8 cellular contexts compared by ENCODE assay signal in the genomic region with DNA sequence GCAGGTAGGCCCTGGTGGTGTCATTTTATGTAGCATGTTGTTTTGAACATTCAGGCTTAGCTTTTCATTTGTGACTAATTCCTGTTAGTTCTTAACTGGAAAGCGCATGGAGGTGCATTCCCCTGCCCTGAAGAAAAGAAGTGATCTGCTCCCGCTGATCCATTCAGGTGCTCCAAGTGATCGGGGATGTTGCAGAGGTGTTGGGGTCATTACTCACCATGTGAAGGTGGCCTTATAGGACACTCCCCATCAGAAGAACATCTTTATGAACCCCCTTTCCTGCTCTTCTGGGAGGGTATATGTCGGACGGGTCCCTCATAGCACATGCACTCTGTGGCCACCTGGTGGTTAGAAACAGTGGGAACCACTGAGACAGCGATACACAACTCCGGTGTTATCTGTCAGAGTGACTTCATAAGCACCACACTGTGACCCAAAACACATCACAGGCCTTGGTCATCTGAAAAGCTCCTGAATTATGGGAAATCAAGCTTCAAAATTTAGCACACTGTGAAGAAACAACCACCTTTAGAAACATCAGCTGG.
DNase-seq lines count a peak whose midpoint lies in the region; ATAC-seq and TF ChIP-seq lines count a peak whose summit lies in the region.
"Not testable (repeated sequence)": the region's sequence is repeated elsewhere in the genome, so short reads cannot be mapped to it uniquely, and the experiment has no call there.

No MANE protein-coding gene starts in this region.

- not testable (repeated sequence) for H3K4me2 ChIP-seq in Karpas-422 (ENCODE audit: low read depth, low read length, poor library complexity, severe bottlenecking); hepatocyte

- H3K27ac ChIP-seq in Karpas-422 (ENCODE audit: low read length); coronary artery; hepatocyte; tibial nerve: not testable (repeated sequence)

- TF ChIP-seq POLR2A in tibial nerve (IDR thresholded peaks at IDR 0.05), result not testable (repeated sequence)

- POLR2A ChIA-PET in Caco-2 (lab: Charles Lee), result not testable (repeated sequence)

- CTCF ChIA-PET in Caco-2 (lab: Charles Lee), result not testable (repeated sequence)

- H3K4me1 ChIP-seq in Caco-2; Karpas-422 (ENCODE audit: low read length); hepatocyte (ENCODE audit: insufficient read depth); tibial nerve: not testable (repeated sequence)

- not testable (repeated sequence) for H3K9me2 ChIP-seq in Karpas-422 (replicated peaks; ENCODE audit: insufficient read depth, low read length); hepatocyte (replicated peaks; ENCODE audit: insufficient read depth)

- not testable (repeated sequence) for H3K9ac ChIP-seq in Karpas-422 (ENCODE audit: low read length)

- intact Hi-C loops in Caco-2 (cut with micrococcal nuclease; ENCODE audit: unreplicated experiment), result not testable (repeated sequence)

- H3K4me1 Mint-ChIP-seq in Caco-2 (ENCODE audit: low read depth, unreplicated experiment), result not testable (repeated sequence)
- peaks cover 13% of the 10 kb centered on the region for H3K4me1 Mint-ChIP-seq in activated T-helper 17 cell treated with anti-CD3 and anti-CD28 coated beads, Interleukin-2, amount 50 U/mL, for 72 hours

- H3K27me3 ChIP-seq in Caco-2 (replicated peaks; ENCODE audit: control insufficient read depth, insufficient read depth, low read length); Karpas-422 (ENCODE audit: low read length); hepatocyte; tibial nerve: not testable (repeated sequence)

- H3K4me3 Mint-ChIP-seq in Caco-2 (ENCODE audit: unreplicated experiment), result not testable (repeated sequence)
- peak overlapping the region; percentile 65 for H3K4me3 Mint-ChIP-seq in activated T-helper 17 cell treated with anti-CD3 and anti-CD28 coated beads, Interleukin-2, amount 50 U/mL, for 72 hours

- H3K9me3 Mint-ChIP-seq in Caco-2 (ENCODE audit: unreplicated experiment); activated T-helper 17 cell treated with anti-CD3 and anti-CD28 coated beads, Interleukin-2, amount 50 U/mL, for 72 hours: not testable (repeated sequence)

- TF ChIP-seq CTCF in Caco-2 (IDR thresholded peaks at IDR 0.05; ENCODE audit: insufficient read depth in 1 of 2, low read depth in 1 of 2, low read length in 1 of 2, severe bottlenecking in 1 of 2, unreplicated experiment in 1 of 2), result peak; percentile 34 to 45
- TF ChIP-seq CTCF in coronary artery (IDR thresholded peaks at IDR 0.05), result peak; percentile 45
- peak; percentile 48 for TF ChIP-seq CTCF in hepatocyte (IDR thresholded peaks at IDR 0.05; ENCODE audit: poor library complexity)
- not testable (repeated sequence) for TF ChIP-seq CTCF in omental fat pad (IDR thresholded peaks at IDR 0.05)
- TF ChIP-seq CTCF in tibial nerve (IDR thresholded peaks at IDR 0.05), result peak; percentile 38 to 61 (median 50)

- 35% methylated on average over 7 of the region's 7 CpGs for WGBS in hepatocyte (ENCODE audit: low lambda C conversion rate, missing lambda C conversion rate)
- WGBS in tibial nerve, 2 donors, result 29 to 30% methylated on average over 7 of the region's 7 CpGs

- peak; percentile 98 for ATAC-seq in SK-N-SH treated with all-trans-retinoic acid at 6 μM for 48 hours
- peak; percentile 91 for ATAC-seq in activated T-helper 17 cell treated with anti-CD3 and anti-CD28 coated beads, Interleukin-2, amount 50 U/mL, for 72 hours (replicated peaks)
- peak; percentile 70 for ATAC-seq in omental fat pad (ENCODE audit: low FRiP score)

- DNase-seq in Caco-2, result peak in 1 of 2 experiments; percentile 18
- peak; percentile 44 for DNase-seq in Karpas-422
- not testable (repeated sequence) for DNase-seq in coronary artery (ENCODE audit: low spot score); hepatocyte (ENCODE audit: low spot score); omental fat pad (ENCODE audit: low spot score); tibial nerve (ENCODE audit: low spot score in 2 of 2)

- H3K9me3 ChIP-seq in Caco-2; Karpas-422 (ENCODE audit: low read length); hepatocyte (ENCODE audit: low read depth); tibial nerve: not testable (repeated sequence)

- H4K20me1 ChIP-seq in Karpas-422 (ENCODE audit: insufficient read depth, low read depth, low read length); hepatocyte (ENCODE audit: insufficient read depth, poor library complexity, severe bottlenecking): not testable (repeated sequence)

- not testable (repeated sequence) for H2AFZ ChIP-seq in Karpas-422 (ENCODE audit: low read length); hepatocyte

- not testable (repeated sequence) for H3K27me3 Mint-ChIP-seq in Caco-2 (ENCODE audit: insufficient read depth, unreplicated experiment); activated T-helper 17 cell treated with anti-CD3 and anti-CD28 coated beads, Interleukin-2, amount 50 U/mL, for 72 hours

- not testable (repeated sequence) for H3K4me3 ChIP-seq in Caco-2 (ENCODE audit: low read depth, low read length); Karpas-422 (ENCODE audit: low read length); coronary artery; hepatocyte; tibial nerve

- H3K79me2 ChIP-seq in Karpas-422 (ENCODE audit: low read length); hepatocyte: not testable (repeated sequence)

- not testable (repeated sequence) for H3K36me3 ChIP-seq in Caco-2 (ENCODE audit: control insufficient read depth, insufficient read depth, low read length); Karpas-422 (ENCODE audit: insufficient read depth, low read length); hepatocyte (replicated peaks; ENCODE audit: insufficient read depth, low read depth); tibial nerve

- H3K27ac Mint-ChIP-seq in Caco-2 (ENCODE audit: unreplicated experiment), result not testable (repeated sequence)
- peak overlapping the region; percentile 83 for H3K27ac Mint-ChIP-seq in activated T-helper 17 cell treated with anti-CD3 and anti-CD28 coated beads, Interleukin-2, amount 50 U/mL, for 72 hours

- BruUV-seq in Caco-2 (replicated peaks; lab: Mats Ljungman, UMichigan), result not testable (repeated sequence)

- not testable (repeated sequence) for TF ChIP-seq EP300 in tibial nerve (IDR thresholded peaks at IDR 0.05)

- H3K36me3 Mint-ChIP-seq in Caco-2 (ENCODE audit: insufficient read depth, unreplicated experiment); activated T-helper 17 cell treated with anti-CD3 and anti-CD28 coated beads, Interleukin-2, amount 50 U/mL, for 72 hours (ENCODE audit: low read depth): not testable (repeated sequence)
